ENCODE assay signal across 9 cellular contexts in the genomic region with DNA sequence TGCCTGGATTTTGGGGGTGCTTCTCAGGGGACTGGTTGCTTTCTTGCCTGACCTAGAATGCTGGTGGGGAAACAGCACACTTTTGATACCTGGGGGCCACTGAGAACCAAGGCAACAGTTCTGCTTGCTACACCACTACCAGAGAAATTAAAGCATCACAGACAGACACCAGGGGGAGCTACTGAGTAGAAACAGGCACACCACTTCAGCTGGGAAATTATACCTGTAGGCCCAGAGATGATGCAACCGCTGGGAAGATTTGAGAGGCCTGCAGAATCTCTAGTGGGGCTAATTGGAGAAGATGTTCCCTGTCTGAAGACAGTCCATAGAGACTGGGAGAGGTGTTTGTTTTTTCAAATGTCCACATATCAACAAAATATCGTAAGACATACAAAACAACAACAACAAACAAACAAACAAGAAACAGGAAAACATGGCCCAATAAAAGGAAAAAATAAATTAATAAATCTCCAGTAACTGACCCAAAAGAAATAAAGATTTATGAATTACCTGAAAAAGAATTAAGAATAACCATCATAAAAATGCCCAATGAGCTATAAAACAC.
DNase-seq lines count a peak whose midpoint lies in the region; ATAC-seq and TF ChIP-seq lines count a peak whose summit lies in the region.
"Had no signal": no experiment of that assay in that cellular context is flagged by ENCODE, and none has a peak within 500 bp of the region (broad histone marks: within the 10 kb centered on the region; RNA-seq: fewer than 3 reads in every experiment).

No MANE protein-coding gene starts in this region.

- H3K4me3 Mint-ChIP-seq in naive thymus-derived CD4-positive, alpha-beta T cell = no peak overlapping the region

- no peaks in the 10 kb centered on the region for H3K4me1 Mint-ChIP-seq in naive thymus-derived CD4-positive, alpha-beta T cell

- H4K20me1 ChIP-seq in GM23248 (ENCODE audit: insufficient read depth) = no peaks in the 10 kb centered on the region

- H3K27ac ChIP-seq in GM23248 = no peak overlapping the region
- no peak overlapping the region for H3K27ac ChIP-seq in naive thymus-derived CD4-positive, alpha-beta T cell (ENCODE audit: low read depth, low read length)

- TF ChIP-seq POLR2A in erythroblast (IDR thresholded peaks at IDR 0.05; ENCODE audit: low read length) = no peak

- H3K9ac ChIP-seq in GM23248 = no peak overlapping the region

- peaks cover 0 to 25% (median 4%) of the 10 kb centered on the region in 11 donors for H3K9me3 Mint-ChIP-seq in naive thymus-derived CD4-positive, alpha-beta T cell

- H3K9me3 ChIP-seq in GM23248 (ENCODE audit: low read depth) = no peaks in the 10 kb centered on the region
- no peaks in the 10 kb centered on the region for H3K9me3 ChIP-seq in naive thymus-derived CD4-positive, alpha-beta T cell (ENCODE audit: control insufficient read depth in 2 of 3, low read length in 3 of 3)

- in situ Hi-C loops in GM23248 (cut with MboI) = no loop called here

- no peak overlapping the region for H3K4me2 ChIP-seq in GM23248 (ENCODE audit: unreplicated experiment)

- no peaks in the 10 kb centered on the region for H3F3A ChIP-seq in GM23248 (ENCODE audit: insufficient read depth)

- no peaks in the 10 kb centered on the region for H3K79me2 ChIP-seq in GM23248 (ENCODE audit: insufficient read depth)

- H3K4me1 ChIP-seq in GM23248 (ENCODE audit: insufficient read depth) = no peaks in the 10 kb centered on the region
- H3K4me1 ChIP-seq in naive thymus-derived CD4-positive, alpha-beta T cell (ENCODE audit: control insufficient read depth in 2 of 2, insufficient read depth in 2 of 2, low read length in 2 of 2) = no peaks in the 10 kb centered on the region

- peak; percentile 54 for ATAC-seq in naive thymus-derived CD4-positive, alpha-beta T cell
- ATAC-seq in HG03571 (IDR thresholded peaks at IDR 0.05; ENCODE audit: unreplicated experiment) (no peak), GM19455 (IDR thresholded peaks at IDR 0.05; ENCODE audit: unreplicated experiment) (no peak)

- no peaks in the 10 kb centered on the region for H3K36me3 Mint-ChIP-seq in naive thymus-derived CD4-positive, alpha-beta T cell

- H3K27ac Mint-ChIP-seq in naive thymus-derived CD4-positive, alpha-beta T cell = no peak overlapping the region
- H3K27ac Mint-ChIP-seq: activated naive CD4-positive, alpha-beta T cell treated with anti-CD3 and anti-CD28 coated beads, Interleukin-2, amount 50 U/mL, for 72 hours had no signal

- DNase-seq in Daoy (ENCODE audit: low read depth) (peak; percentile 56), GM23248 (peak; percentile 60), NCI-H1436 (lab: John Stamatoyannopoulos, UW) (peak; percentile 44), SW480 (ENCODE audit: low spot score) (peak; percentile 80), erythroblast (lab: John Stamatoyannopoulos, UW) (peak; percentile 65 to 85)
- DNase-seq in naive thymus-derived CD4-positive, alpha-beta T cell = peak in 6 of 9 donors; percentile 3 to 27 (median 8)

- no peak overlapping the region for H3K4me3 ChIP-seq in GM23248
- H3K4me3 ChIP-seq in naive thymus-derived CD4-positive, alpha-beta T cell (ENCODE audit: low read length) = no peak overlapping the region

- H3K36me3 ChIP-seq in GM23248 (ENCODE audit: low read depth) = no peaks in the 10 kb centered on the region
- no peaks in the 10 kb centered on the region for H3K36me3 ChIP-seq in naive thymus-derived CD4-positive, alpha-beta T cell (ENCODE audit: control insufficient read depth in 2 of 3, insufficient read depth in 3 of 3, low read length in 3 of 3)

- CTCF ChIA-PET in naive thymus-derived CD4-positive, alpha-beta T cell (lab: Charles Lee) = no interaction called here

- intact Hi-C loops in naive thymus-derived CD4-positive, alpha-beta T cell (cut with micrococcal nuclease) = loop anchor here in 1 of 2 donors (1.0 kb wide), 1 partner anchor 34 kb away; no protein-coding TSS in a partner anchor

- no peaks in the 10 kb centered on the region for H3K9me2 ChIP-seq in GM23248 (ENCODE audit: insufficient read depth)

- peaks cover 0 to 32% (median 10%) of the 10 kb centered on the region in 5 donors for H3K27me3 Mint-ChIP-seq in naive thymus-derived CD4-positive, alpha-beta T cell

- 57 to 59% methylated on average over 2 of the region's 2 CpGs for WGBS in GM23248 (ENCODE audit: low coverage in 1 of 2, low lambda C conversion rate in 2 of 2, missing lambda C conversion rate in 2 of 2), 2 experiments

- no peak overlapping the region for H2AFZ ChIP-seq in GM23248

- H3K27me3 ChIP-seq in GM23248 (replicated peaks; ENCODE audit: insufficient read depth) = 0 out of 2 replicates have a peak, but pooled peaks cover 4% of the 10 kb centered on the region
- no peaks in the 10 kb centered on the region for H3K27me3 ChIP-seq in naive thymus-derived CD4-positive, alpha-beta T cell (ENCODE audit: control insufficient read depth in 2 of 2, insufficient read depth in 2 of 2, low read length in 2 of 2)

- POLR2A ChIA-PET in naive thymus-derived CD4-positive, alpha-beta T cell (lab: Charles Lee) = no interaction called here

Comparison
In these comparisons a context has a peak if more than half of its experiments do, and no peak if none do; other contexts are left out.
1. DNase-seq: peak in every context shown above with its lines; median percentile 80 in SW480; 75 in erythroblast; 60 in GM23248; 56 in Daoy; 44 in NCI-H1436; 8 in naive thymus-derived CD4-positive, alpha-beta T cell.